Comparison of ENCODE assay signal across 9 cellular contexts in the genomic region with DNA sequence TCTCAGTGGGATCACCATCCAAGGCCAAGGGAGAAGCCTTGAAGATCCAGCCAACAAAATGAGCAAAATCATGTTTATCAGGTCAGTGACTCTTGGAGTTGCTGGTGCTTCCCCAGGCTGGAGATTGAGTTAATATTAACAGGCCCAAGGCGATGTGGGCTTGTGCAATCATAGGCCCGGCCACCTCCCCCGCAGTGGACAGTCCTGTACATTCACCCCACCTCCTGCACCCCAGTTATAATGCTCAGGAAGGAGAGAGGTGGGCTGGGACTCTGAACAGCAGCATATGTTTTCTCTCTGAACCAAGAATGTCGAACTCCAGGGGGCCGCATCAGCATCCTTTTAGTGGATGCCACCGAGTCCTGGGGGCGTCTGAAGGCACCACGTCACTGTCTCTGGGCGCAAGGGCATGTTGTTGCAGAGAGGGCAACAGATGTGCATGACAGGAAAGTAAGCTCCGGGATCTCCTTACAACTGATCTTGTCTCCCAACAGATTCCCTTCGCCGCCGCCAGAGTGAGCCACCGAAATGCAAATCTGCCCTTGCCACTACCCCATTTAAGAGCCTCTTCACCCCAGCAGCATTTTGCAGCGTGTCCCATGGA. TPM values are rescaled to one million over a fixed set of nuclear protein-coding genes. Genes with fewer than 3 reads are reported as not detected.
DNase-seq lines count a peak whose midpoint lies in the region; ATAC-seq and TF ChIP-seq lines count a peak whose summit lies in the region.
"Had no signal": no experiment of that assay in that cellular context is flagged by ENCODE, and none has a peak within 500 bp of the region (broad histone marks: within the 10 kb centered on the region; RNA-seq: fewer than 3 reads in every experiment).

No MANE protein-coding gene starts in this region.

- no peak overlapping the region for H2AFZ ChIP-seq in PC-3 (ENCODE audit: low read length)

- no peaks in the 10 kb centered on the region for H3K9me2 ChIP-seq in PC-3 (replicated peaks; ENCODE audit: low read length)

- H3K4me3 ChIP-seq in PC-3 (ENCODE audit: low read length) = no peak overlapping the region
- H3K4me3 ChIP-seq in gastrocnemius medialis = no peak overlapping the region

- H3F3A ChIP-seq in PC-3 (ENCODE audit: low read length, unreplicated experiment) = no peaks in the 10 kb centered on the region

- H3K79me2 ChIP-seq in PC-3 (ENCODE audit: low read length) = no peaks in the 10 kb centered on the region

- DNase-seq in DMS153 (lab: John Stamatoyannopoulos, UW) (peak; percentile 31), DMS153 treated with DMSO at 0.1 percent for 48 hours (lab: John Stamatoyannopoulos, UW; ENCODE audit: unreplicated experiment) (no peak), PC-3 (peak; percentile 12), Right ventricle myocardium superior (peak; percentile 62), putamen (ENCODE audit: low spot score) (peak; percentile 26), gastrocnemius medialis (no peak)
- DNase-seq in activated CD4-positive, CD25-positive, alpha-beta regulatory T cell treated with anti-CD3 and anti-CD28 coated beads, Interleukin-2, amount 50 U/mL, for 72 hours = no peak

- CTCF ChIA-PET in PC-3 (lab: Charles Lee) = no interaction called here

- in situ Hi-C loops in gastrocnemius medialis (cut with MboI; ENCODE audit: low sequenced_read_pairs in 4 of 4) = loop anchor here in 1 of 4 donors (10.0 kb wide), 1 partner anchor 130 kb away; no protein-coding TSS in a partner anchor

- ATAC-seq in PC-3 (no peak), Right ventricle myocardium superior (ENCODE audit: poor library complexity) (no peak), GM21515 (IDR thresholded peaks at IDR 0.05; ENCODE audit: unreplicated experiment) (no peak), gastrocnemius medialis (no peak)

- no peaks in the 10 kb centered on the region for H4K20me1 ChIP-seq in PC-3 (ENCODE audit: low read length)

- H3K4me2 ChIP-seq in PC-3 (ENCODE audit: low read length) = no peak overlapping the region

- H3K27ac ChIP-seq in PC-3 (ENCODE audit: low read length) (no peak overlapping the region), gastrocnemius medialis (no peak overlapping the region)
- H3K27ac ChIP-seq: 22Rv1 had no signal

- BruUV-seq in PC-3 (replicated peaks; lab: Mats Ljungman, UMichigan) = no TSS peak

- intact Hi-C loops in PC-3 (cut with micrococcal nuclease) (loop anchor here (5.0 kb wide), 1 partner anchor 57 kb away; no protein-coding TSS in a partner anchor), Right ventricle myocardium superior (cut with DNase I) (loop anchor here (5.0 kb wide), 1 partner anchor 132 kb away; no protein-coding TSS in a partner anchor), gastrocnemius medialis (cut with DNase I; ENCODE audit: low total_unique reads) (no loop called here)

- TF ChIP-seq POLR2A in gastrocnemius medialis (IDR thresholded peaks at IDR 0.05) = no peak

- POLR2A ChIA-PET in PC-3 (lab: Charles Lee; ENCODE audit: unreplicated experiment) = no interaction called here

- no peaks in the 10 kb centered on the region for H3K36me3 ChIP-seq in PC-3 (ENCODE audit: low read depth, low read length)
- H3K36me3 ChIP-seq in gastrocnemius medialis = no peaks in the 10 kb centered on the region

- TF ChIP-seq CTCF in PC-3 (conservative IDR thresholded peaks at IDR 0.05; ENCODE audit: low read depth, low read length) (peak; percentile 28; the same call in 1 of the 2 replicates), gastrocnemius medialis (IDR thresholded peaks at IDR 0.05 in 4 of 5, conservative IDR thresholded peaks at IDR 0.05 in 1 of 5) (peak in 2 of 5 experiments; percentile 16 to 20)

- H3K4me1 ChIP-seq in PC-3 (ENCODE audit: insufficient read depth, low read length) = no peaks in the 10 kb centered on the region
- H3K4me1 ChIP-seq in gastrocnemius medialis = no peaks in the 10 kb centered on the region

- no peak overlapping the region for H3K9ac ChIP-seq in PC-3 (ENCODE audit: low read length)

- H3K9me3 ChIP-seq in PC-3 (ENCODE audit: low read length) (no peaks in the 10 kb centered on the region), gastrocnemius medialis (no peaks in the 10 kb centered on the region)

- H3K27me3 ChIP-seq in PC-3 (ENCODE audit: low read length) (no peaks in the 10 kb centered on the region), gastrocnemius medialis (no peaks in the 10 kb centered on the region)

RNA-seq across cellular contexts. Expression of a gene that starts 11.2 kb away (rescaled TPM):
- total RNA-seq in PC-3 (2014; rRNA removed) (not detected in 2 replicates), Right ventricle myocardium superior (not detected), gastrocnemius medialis (not detected)

RNA-seq across cellular contexts. Expression of a gene that starts 32.2 kb away (rescaled TPM):
- total RNA-seq in PC-3 (2014; rRNA removed) = not detected in 2 replicates
- not detected for total RNA-seq in Right ventricle myocardium superior
- under 1 TPM in 2 of 4 donors, not detected in 2; 0.26 to 0.69 TPM for total RNA-seq in gastrocnemius medialis

RNA-seq across cellular contexts. Expression of a gene that starts 33.1 kb away (rescaled TPM):
- total RNA-seq in PC-3 (2014; rRNA removed) (5.4 and 10.5 TPM in 2 replicates), Right ventricle myocardium superior (5.0 TPM), gastrocnemius medialis (100 to 1,000 TPM in 1 of 4 donors, 10 to 100 TPM in 1, 1 to 10 TPM in 1, under 1 TPM in 1; 0.56 to 135 (median 29.2) TPM)

Comparison
In these comparisons a context has a peak if more than half of its experiments do, and no peak if none do; other contexts are left out.
1. DNase-seq: peak in DMS153 (single experiment), PC-3 (single experiment), Right ventricle myocardium superior (single experiment) and putamen (single experiment); none in DMS153 treated with DMSO at 0.1 percent for 48 hours (single experiment), gastrocnemius medialis (0 of 2) and activated CD4-positive, CD25-positive, alpha-beta regulatory T cell treated with anti-CD3 and anti-CD28 coated beads, Interleukin-2, amount 50 U/mL, for 72 hours (single experiment).